8 cellular contexts compared by ENCODE assay signal in genomic region chr16:85819245-85819644, GRCh38. TPM values are rescaled to one million over a fixed set of nuclear protein-coding genes. Genes with fewer than 3 reads are reported as not detected.
DNase-seq lines count a peak whose midpoint lies in the region; ATAC-seq and TF ChIP-seq lines count a peak whose summit lies in the region.

No MANE protein-coding gene starts in this region.

- H3K36me3 Mint-ChIP-seq in activated CD8-positive, alpha-beta T cell treated with anti-CD3 and anti-CD28 coated beads for 36 hours (ENCODE audit: low read depth): no peaks in the 10 kb centered on the region
- no peaks in the 10 kb centered on the region for H3K36me3 Mint-ChIP-seq in memory B cell

- peak overlapping the region in 4 of 11 experiments; percentile 0 to 28 (median 7); a peak in 2 of 22 replicates for H3K9ac ChIP-seq in BLaER1 treated with 17β-estradiol and CSF1 and Interleukin-3, amounts not matched to agents 10 nM and 100 nM
- no peak overlapping the region for H3K9ac ChIP-seq in HCT116 (ENCODE audit: low read length)

- H3K4me3 ChIP-seq in BLaER1 treated with 17β-estradiol and CSF1 and Interleukin-3, amounts not matched to agents 10 nM and 100 nM: no peak overlapping the region
- H3K4me3 ChIP-seq in HCT116 (replicated peaks in 1 of 2; ENCODE audit: low read depth in 1 of 2, low read length in 2 of 2): no peak overlapping the region

- peak overlapping the region in 9 of 11 experiments; percentile 2 to 92 (median 71); a peak in 14 of 22 replicates for H3K4me2 ChIP-seq in BLaER1 treated with 17β-estradiol and CSF1 and Interleukin-3, amounts not matched to agents 10 nM and 100 nM
- peak overlapping the region; percentile 10; the same call in 1 of the 2 replicates for H3K4me2 ChIP-seq in HCT116 (ENCODE audit: low read length)

- DNase-seq in HCT116 (ENCODE audit: low read depth, low spot score) (peak; percentile 90), NOMO-1 (lab: John Stamatoyannopoulos, UW; ENCODE audit: unreplicated experiment in 2 of 2) (peak; percentile 64 to 77), memory B cell (ENCODE audit: low spot score in 2 of 2) (peak; percentile 86 to 89), NCI-H774 (lab: John Stamatoyannopoulos, UW) (no peak)
- DNase-seq in activated CD8-positive, alpha-beta T cell treated with anti-CD3 and anti-CD28 coated beads for 36 hours: peak; percentile 96
- peak; percentile 76 for DNase-seq in effector CD8-positive, alpha-beta T cell (lab: John Stamatoyannopoulos, UW)
- DNase-seq in stimulated activated CD8-positive, alpha-beta memory T cell treated with anti-CD3 and anti-CD28 coated beads, Interleukin-15, amount 100 ng/mL, for 48 hours (ENCODE audit: low read depth in 2 of 2): peak; percentile 68 to 69

- POLR2A ChIA-PET in HCT116 (lab: Charles Lee): interaction anchor here (0.7 to 2.7 kb wide), 2 partner anchors 13 to 197 kb away, joined by 3 to 6 read pairs; no protein-coding TSS in a partner anchor
- POLR2A ChIA-PET in activated CD8-positive, alpha-beta T cell treated with anti-CD3 and anti-CD28 coated beads for 36 hours (lab: Charles Lee): interaction anchor here (0.6 to 1.5 kb wide), 2 partner anchors 15 to 21 kb away, joined by 3 to 4 read pairs; no protein-coding TSS in a partner anchor

- TF ChIP-seq RAD21 in HCT116 (IDR thresholded peaks at IDR 0.05; ENCODE audit: low read depth): peak; percentile 74

- H3K4me1 Mint-ChIP-seq in activated CD8-positive, alpha-beta T cell treated with anti-CD3 and anti-CD28 coated beads for 36 hours (ENCODE audit: low read depth): peaks cover 5% of the 10 kb centered on the region
- H3K4me1 Mint-ChIP-seq in memory B cell: peaks cover 11% of the 10 kb centered on the region

- BruUV-seq in HCT116 (replicated peaks; lab: Mats Ljungman, UMichigan): no TSS peak

- H3K27me3 ChIP-seq in BLaER1 treated with 17β-estradiol and CSF1 and Interleukin-3, amounts not matched to agents 10 nM and 100 nM: no peaks in the 10 kb centered on the region
- no peaks in the 10 kb centered on the region for H3K27me3 ChIP-seq in HCT116 (ENCODE audit: insufficient read depth, low read length)

- TF ChIP-seq POLR2A in HCT116 (IDR thresholded peaks at IDR 0.05; ENCODE audit: borderline replicate concordance, extremely low read depth, insufficient read depth, insufficient read length): no peak

- intact Hi-C loops in HCT116 (cut with micrococcal nuclease): no loop called here
- intact Hi-C loops in activated CD8-positive, alpha-beta T cell treated with anti-CD3 and anti-CD28 coated beads for 36 hours (cut with micrococcal nuclease): no loop called here

- H3K9me3 Mint-ChIP-seq in activated CD8-positive, alpha-beta T cell treated with anti-CD3 and anti-CD28 coated beads for 36 hours: no peaks in the 10 kb centered on the region
- no peaks in the 10 kb centered on the region for H3K9me3 Mint-ChIP-seq in memory B cell

- RAD21 ChIA-PET in HCT116 (lab: Charles Lee; ENCODE audit: low non-redundant PET in 1 of 2, low total read pairs in 2 of 2, uncharacterized antibody in 2 of 2, unreplicated experiment in 2 of 2): interaction anchor here (0.6 to 3.2 kb wide), 9 partner anchors 78 to 704 kb away, joined by 3 to 34 read pairs (median 4); no protein-coding TSS in a partner anchor

- H4K20me1 ChIP-seq in BLaER1 treated with 17β-estradiol and CSF1 and Interleukin-3, amounts not matched to agents 10 nM and 100 nM: no peaks in the 10 kb centered on the region
- no peaks in the 10 kb centered on the region for H4K20me1 ChIP-seq in HCT116 (ENCODE audit: insufficient read depth)

- H3K4me1 ChIP-seq in BLaER1 treated with 17β-estradiol and CSF1 and Interleukin-3, amounts not matched to agents 10 nM and 100 nM: peaks cover 12 to 51% (median 42%) of the 10 kb centered on the region in 10 experiments
- peaks cover 2 to 14% of the 10 kb centered on the region in 2 experiments; a peak in 3 of 4 replicates for H3K4me1 ChIP-seq in HCT116 (ENCODE audit: control insufficient read depth in 1 of 2, insufficient read depth in 2 of 2, low read length in 2 of 2)

- no peak overlapping the region for H3K27ac Mint-ChIP-seq in activated CD8-positive, alpha-beta T cell treated with anti-CD3 and anti-CD28 coated beads for 36 hours
- H3K27ac Mint-ChIP-seq in memory B cell: no peak overlapping the region

- peaks cover 0 to 6% (median 0%) of the 10 kb centered on the region in 11 experiments; a peak in 5 of 22 replicates for H3K9me3 ChIP-seq in BLaER1 treated with 17β-estradiol and CSF1 and Interleukin-3, amounts not matched to agents 10 nM and 100 nM (replicated peaks in 1 of 11)
- no peaks in the 10 kb centered on the region for H3K9me3 ChIP-seq in HCT116 (ENCODE audit: control insufficient read depth in 1 of 2, insufficient read depth in 1 of 2, low read depth in 1 of 2, low read length in 2 of 2)

- no peaks in the 10 kb centered on the region for H3K9me2 ChIP-seq in HCT116 (ENCODE audit: insufficient read depth)

- CTCF ChIA-PET in HCT116 (lab: Charles Lee): interaction anchor here (0.6 to 4.1 kb wide), 37 partner anchors 9 to 705 kb away, joined by 3 to 232 read pairs (median 4); no protein-coding TSS in a partner anchor
- CTCF ChIA-PET in activated CD8-positive, alpha-beta T cell treated with anti-CD3 and anti-CD28 coated beads for 36 hours (lab: Charles Lee): interaction anchor here (0.6 to 7.8 kb wide), 44 partner anchors 9 to 698 kb away, joined by 3 to 257 read pairs (median 4); partner anchors contain the start of gene IRF8

- ATAC-seq in HCT116 (peak; percentile 82), memory B cell (ENCODE audit: low read depth) (peak; percentile 64)
- peak; percentile 79 for ATAC-seq in activated CD8-positive, alpha-beta T cell treated with anti-CD3 and anti-CD28 coated beads for 36 hours

- H3K79me2 ChIP-seq in HCT116 (ENCODE audit: insufficient read depth, low read length): no peaks in the 10 kb centered on the region

- peaks cover 2% of the 10 kb centered on the region for H3K27me3 Mint-ChIP-seq in activated CD8-positive, alpha-beta T cell treated with anti-CD3 and anti-CD28 coated beads for 36 hours
- peaks cover 7% of the 10 kb centered on the region for H3K27me3 Mint-ChIP-seq in memory B cell

- peak; percentile 65 to 95 (median 88) for TF ChIP-seq CTCF in HCT116 (IDR thresholded peaks at IDR 0.05 in 2 of 3, conservative IDR thresholded peaks at IDR 0.05 in 1 of 3; ENCODE audit: borderline replicate concordance in 1 of 3, insufficient read depth in 1 of 3, low read depth in 2 of 3, low read length in 2 of 3)
- TF ChIP-seq CTCF in activated CD8-positive, alpha-beta T cell treated with anti-CD3 and anti-CD28 coated beads for 36 hours (IDR thresholded peaks at IDR 0.05): peak; percentile 83

- H2AFZ ChIP-seq in HCT116 (ENCODE audit: low read depth, low read length, poor library complexity, severe bottlenecking): peak overlapping the region; percentile 49

- no peak overlapping the region for H3K27ac ChIP-seq in BLaER1 treated with 17β-estradiol and CSF1 and Interleukin-3, amounts not matched to agents 10 nM and 100 nM
- H3K27ac ChIP-seq in HCT116 (ENCODE audit: low read depth, low read length): no peak overlapping the region

- H3K4me3 Mint-ChIP-seq in activated CD8-positive, alpha-beta T cell treated with anti-CD3 and anti-CD28 coated beads for 36 hours: no peak overlapping the region
- no peak overlapping the region for H3K4me3 Mint-ChIP-seq in memory B cell

- H3K36me3 ChIP-seq in BLaER1 treated with 17β-estradiol and CSF1 and Interleukin-3, amounts not matched to agents 10 nM and 100 nM: peaks cover 0 to 22% (median 0%) of the 10 kb centered on the region in 11 experiments; a peak in 7 of 22 replicates
- no peaks in the 10 kb centered on the region for H3K36me3 ChIP-seq in HCT116 (ENCODE audit: control insufficient read depth in 1 of 2, insufficient read depth in 2 of 2, low read length in 2 of 2)

TF ChIP-seq in HCT116, 20 proteins besides CTCF, POLR2A, EP300 and RAD21:
- no peak for TF ChIP-seq YY1 (IDR thresholded peaks at IDR 0.05; ENCODE audit: extremely low read depth, insufficient replicate concordance, low read depth, low read length)
- 0 out of 2 replicates have a peak, but pooled peaks have one; percentile 50 for TF ChIP-seq CBX3 (IDR thresholded peaks at IDR 0.05; ENCODE audit: low read depth)
TF ChIP-seq in HCT116: peak in this region for 1.

RNA-seq across cellular contexts. Expression of gene COX4I1, which starts 19.8 kb away (rescaled TPM):
- total RNA-seq in HCT116 (2021; ENCODE audit: unreplicated experiment): 839 TPM
- 1,327 and 1,340 TPM in 2 replicates for polyA plus RNA-seq in HCT116 (2012)
- 100 to 1,000 TPM; 515 to 543 TPM for total RNA-seq in activated CD8-positive, alpha-beta T cell treated with anti-CD3 and anti-CD28 coated beads for 36 hours

RNA-seq across cellular contexts. Expression of gene EMC8, which starts 19.9 kb away (rescaled TPM):
- total RNA-seq in HCT116 (2021; ENCODE audit: unreplicated experiment): 73.0 TPM
- polyA plus RNA-seq in HCT116 (2012): 53.7 and 56.0 TPM in 2 replicates
- total RNA-seq in activated CD8-positive, alpha-beta T cell treated with anti-CD3 and anti-CD28 coated beads for 36 hours: 10 to 100 TPM; 32.4 to 38.6 TPM
